ENCODE assay signal across 9 cellular contexts in genomic region chr3:179898024-179898423, GRCh38.
DNase-seq lines count a peak whose midpoint lies in the region; ATAC-seq and TF ChIP-seq lines count a peak whose summit lies in the region.
"Had no signal": no experiment of that assay in that cellular context is flagged by ENCODE, and none has a peak within 500 bp of the region (broad histone marks: within the 10 kb centered on the region; RNA-seq: fewer than 3 reads in every experiment).

No MANE protein-coding gene starts in this region.

- H3K9me3 ChIP-seq in BE2C: no peaks in the 10 kb centered on the region

- no peaks in the 10 kb centered on the region for H3K4me1 Mint-ChIP-seq in endothelial cell (ENCODE audit: unreplicated experiment)

- H3K36me3 ChIP-seq in BE2C: no peaks in the 10 kb centered on the region

- no peaks in the 10 kb centered on the region for H3K9me3 Mint-ChIP-seq in endothelial cell (ENCODE audit: unreplicated experiment)

- H3K27me3 ChIP-seq in BE2C: no peaks in the 10 kb centered on the region

- H3K27ac Mint-ChIP-seq in endothelial cell (ENCODE audit: unreplicated experiment): peak overlapping the region; percentile 32

- peaks cover 40% of the 10 kb centered on the region for H3K4me1 ChIP-seq in BE2C

- no peaks in the 10 kb centered on the region for H3K27me3 Mint-ChIP-seq in endothelial cell (ENCODE audit: unreplicated experiment)

- H3K36me3 Mint-ChIP-seq in endothelial cell (ENCODE audit: low read depth, unreplicated experiment): no peaks in the 10 kb centered on the region

- TF ChIP-seq CTCF in BE2C (IDR thresholded peaks at IDR 0.05; ENCODE audit: low read depth, low read length) (no peak), endothelial cell (IDR thresholded peaks at IDR 0.05; ENCODE audit: unreplicated experiment) (no peak)

- no peak overlapping the region for H3K4me3 ChIP-seq in BE2C (ENCODE audit: low read depth, low read length)
- H3K4me3 ChIP-seq: skin epidermis had no signal

- ATAC-seq in GM19023 (IDR thresholded peaks at IDR 0.05; ENCODE audit: unreplicated experiment): peak; percentile 71
- peak; percentile 73 for ATAC-seq in HG03097 (IDR thresholded peaks at IDR 0.05; ENCODE audit: low FRiP score, unreplicated experiment)

- no peak overlapping the region for H3K4me3 Mint-ChIP-seq in endothelial cell (ENCODE audit: unreplicated experiment)

- peak; percentile 78 for DNase-seq in BE2C
- peak; percentile 65 for DNase-seq in NCI-H82 treated with DMSO at 0.1 percent for 48 hours (lab: John Stamatoyannopoulos, UW; ENCODE audit: unreplicated experiment)
- peak; percentile 29 for DNase-seq in endothelial cell (ENCODE audit: low spot score)
- DNase-seq in hippocampal formation (lab: John Stamatoyannopoulos, UW): no peak
- DNase-seq in superior temporal gyrus (ENCODE audit: extremely low spot score): no peak
- no peak for DNase-seq in NCI-H345 treated with DMSO at 0.1 percent for 48 hours (lab: John Stamatoyannopoulos, UW; ENCODE audit: unreplicated experiment)

Comparison
In these comparisons a context has a peak if more than half of its experiments do, and no peak if none do; other contexts are left out.
1. DNase-seq: peak in BE2C (single experiment), NCI-H82 treated with DMSO at 0.1 percent for 48 hours (single experiment) and endothelial cell (single experiment); none in hippocampal formation (0 of 2), superior temporal gyrus (single experiment) and NCI-H345 treated with DMSO at 0.1 percent for 48 hours (single experiment).